ENCODE assay signal across 16 cellular contexts in genomic region chr6:56709650-56710049, GRCh38.
DNase-seq lines count a peak whose midpoint lies in the region; ATAC-seq, FAIRE-seq and TF ChIP-seq lines count a peak whose summit lies in the region.
"Had no signal": no experiment of that assay in that cellular context is flagged by ENCODE, and none has a peak within 500 bp of the region (broad histone marks: within the 10 kb centered on the region; RNA-seq: fewer than 3 reads in every experiment).

No MANE protein-coding gene starts in this region.

- H3K4me1 ChIP-seq in GM23338 (ENCODE audit: insufficient read depth) (peaks cover 37% of the 10 kb centered on the region), gastrocnemius medialis (peaks cover 49 to 50% of the 10 kb centered on the region in 2 donors)
- H3K4me1 ChIP-seq: upper lobe of right lung had no signal

- no peaks in the 10 kb centered on the region; the same call in 1 of the 2 replicates for H4K20me1 ChIP-seq in GM23338 (replicated peaks; ENCODE audit: insufficient read depth)

- no peaks in the 10 kb centered on the region for H3K9me3 Mint-ChIP-seq in GM23338
- peaks cover 2% of the 10 kb centered on the region for H3K9me3 Mint-ChIP-seq in glutamatergic neuron (ENCODE audit: unreplicated experiment)
- H3K9me3 Mint-ChIP-seq: CD8-positive, alpha-beta T cell; stimulated activated naive CD8-positive, alpha-beta T cell treated with anti-CD3 and anti-CD28 coated beads, Interleukin-15, amount 100 ng/mL, for 72 hours had no signal

- H3K79me2 ChIP-seq in GM23338 (replicated peaks; ENCODE audit: insufficient read depth), result peaks cover 95% of the 10 kb centered on the region

- H3K36me3 ChIP-seq in GM23338 (ENCODE audit: insufficient read depth) (no peaks in the 10 kb centered on the region), gastrocnemius medialis (no peaks in the 10 kb centered on the region)
- H3K36me3 ChIP-seq: HAP-1, upper lobe of right lung had no signal

- no peak for FAIRE-seq in RCC 7860 (lab: Jason Lieb, UNC)

- H3K27ac Mint-ChIP-seq in GM23338 (peak overlapping the region; percentile 23), glutamatergic neuron (ENCODE audit: unreplicated experiment) (peak overlapping the region; percentile 79)
- H3K27ac Mint-ChIP-seq: activated naive CD8-positive, alpha-beta T cell; CD8-positive, alpha-beta T cell; stimulated activated naive CD8-positive, alpha-beta T cell treated with anti-CD3 and anti-CD28 coated beads, Interleukin-15, amount 100 ng/mL, for 72 hours had no signal

- H3K27me3 ChIP-seq in GM23338 (ENCODE audit: insufficient read depth) (no peaks in the 10 kb centered on the region), gastrocnemius medialis (no peaks in the 10 kb centered on the region)
- H3K27me3 ChIP-seq: upper lobe of right lung had no signal

- H3K9me3 ChIP-seq in gastrocnemius medialis, result no peaks in the 10 kb centered on the region
- H3K9me3 ChIP-seq: HAP-1, upper lobe of right lung had no signal

- intact Hi-C loops in gastrocnemius medialis (cut with DNase I; ENCODE audit: low total_unique reads), result loop anchor here (1.0 to 5.0 kb wide), 2 partner anchors 48 to 142 kb away; no protein-coding TSS in a partner anchor

- no peaks in the 10 kb centered on the region for H3K9me2 ChIP-seq in GM23338 (ENCODE audit: insufficient read depth)

- TF ChIP-seq CTCF in GM23338 (conservative IDR thresholded peaks at IDR 0.05; ENCODE audit: low read depth in 2 of 2) (no peak), glutamatergic neuron (IDR thresholded peaks at IDR 0.05; ENCODE audit: partially characterized antibody, unreplicated experiment) (no peak), gastrocnemius medialis (IDR thresholded peaks at IDR 0.05 in 4 of 5, conservative IDR thresholded peaks at IDR 0.05 in 1 of 5) (no peak)

- H3K4me1 Mint-ChIP-seq in GM23338 (peaks cover 37% of the 10 kb centered on the region), glutamatergic neuron (ENCODE audit: low read depth, unreplicated experiment) (peaks cover 35% of the 10 kb centered on the region)
- H3K4me1 Mint-ChIP-seq: stimulated activated naive CD8-positive, alpha-beta T cell treated with anti-CD3 and anti-CD28 coated beads, Interleukin-15, amount 100 ng/mL, for 72 hours had no signal

- in situ Hi-C loops in gastrocnemius medialis (cut with MboI; ENCODE audit: low sequenced_read_pairs in 4 of 4), result loop anchor here in 2 of 4 donors (5.0 to 10.0 kb wide), 3 partner anchors 55 to 138 kb away; no protein-coding TSS in a partner anchor

- no peak overlapping the region for H3K4me3 ChIP-seq in GM23338
- H3K4me3 ChIP-seq in gastrocnemius medialis, result no peak overlapping the region
- H3K4me3 ChIP-seq: HAP-1, upper lobe of right lung had no signal

- H3K27ac ChIP-seq in GM23338 (ENCODE audit: low read depth) (peak overlapping the region; percentile 46; the same call in 1 of the 2 replicates), gastrocnemius medialis (peak overlapping the region in 3 of 4 donors; percentile 21 to 36 (median 35))
- H3K27ac ChIP-seq: upper lobe of right lung had no signal

- TF ChIP-seq POLR2A in gastrocnemius medialis (IDR thresholded peaks at IDR 0.05), result no peak

- H3K36me3 Mint-ChIP-seq in GM23338 (ENCODE audit: low read depth), result no peaks in the 10 kb centered on the region
- no peaks in the 10 kb centered on the region for H3K36me3 Mint-ChIP-seq in glutamatergic neuron (ENCODE audit: unreplicated experiment)
- H3K36me3 Mint-ChIP-seq: activated naive CD8-positive, alpha-beta T cell; CD8-positive, alpha-beta T cell had no signal

- H3K4me3 Mint-ChIP-seq in GM23338, result no peak overlapping the region
- peak overlapping the region; percentile 58 for H3K4me3 Mint-ChIP-seq in glutamatergic neuron (ENCODE audit: unreplicated experiment)
- H3K4me3 Mint-ChIP-seq: activated naive CD8-positive, alpha-beta T cell; CD8-positive, alpha-beta T cell; stimulated activated naive CD8-positive, alpha-beta T cell treated with anti-CD3 and anti-CD28 coated beads, Interleukin-15, amount 100 ng/mL, for 72 hours had no signal

- H3K4me2 ChIP-seq in GM23338, result 0 out of 2 replicates have a peak overlapping the region, but pooled peaks have one; percentile 31

- peak; percentile 60 for ATAC-seq in GM23338
- no peak for ATAC-seq in gastrocnemius medialis
- no peak for ATAC-seq in GM19463 (IDR thresholded peaks at IDR 0.05; ENCODE audit: unreplicated experiment)
- ATAC-seq in GM18867 (IDR thresholded peaks at IDR 0.05; ENCODE audit: unreplicated experiment), result no peak
- ATAC-seq: CD8-positive, alpha-beta T cell; stimulated activated naive CD8-positive, alpha-beta T cell treated with anti-CD3 and anti-CD28 coated beads, Interleukin-15, amount 100 ng/mL, for 72 hours had no signal

- DNase-seq in GM23338 (ENCODE audit: low spot score), result peak; percentile 50
- DNase-seq in NCI-H69 (lab: John Stamatoyannopoulos, UW), result peak; percentile 26
- no peak for DNase-seq in glutamatergic neuron
- no peak for DNase-seq in gastrocnemius medialis
- no peak for DNase-seq in RCC 7860 (ENCODE audit: low spot score)
- DNase-seq in NCI-H2107 (lab: John Stamatoyannopoulos, UW), result no peak
- DNase-seq: activated CD4-positive, alpha-beta T cell treated with anti-CD3 and anti-CD28 coated beads for 1 hour; CD8-positive, alpha-beta T cell; NCI-H524 treated with DMSO at 0.1 percent for 48 hours; stimulated activated CD4-positive, alpha-beta T cell treated with anti-CD3 and anti-CD28 coated beads, Interleukin-2, amount 100 ng/mL, for 24 hours; stimulated activated naive CD8-positive, alpha-beta T cell treated with anti-CD3 and anti-CD28 coated beads, Interleukin-15, amount 100 ng/mL, for 72 hours; upper lobe of right lung had no signal

- H2AFZ ChIP-seq in GM23338, result no peak overlapping the region

- H3F3A ChIP-seq in GM23338 (replicated peaks; ENCODE audit: low read depth), result no peaks in the 10 kb centered on the region

- H3K27me3 Mint-ChIP-seq in GM23338 (ENCODE audit: insufficient read depth, low read depth, poor library complexity) (peaks cover 2% of the 10 kb centered on the region), glutamatergic neuron (ENCODE audit: unreplicated experiment) (no peaks in the 10 kb centered on the region)

TF ChIP-seq in GM23338, 12 proteins besides CTCF, POLR2A, EP300 and RAD21:
- TF ChIP-seq EZH2 (IDR thresholded peaks at IDR 0.05; ENCODE audit: low read depth, unreplicated experiment), result no peak
- TF ChIP-seq, protein P1, sequence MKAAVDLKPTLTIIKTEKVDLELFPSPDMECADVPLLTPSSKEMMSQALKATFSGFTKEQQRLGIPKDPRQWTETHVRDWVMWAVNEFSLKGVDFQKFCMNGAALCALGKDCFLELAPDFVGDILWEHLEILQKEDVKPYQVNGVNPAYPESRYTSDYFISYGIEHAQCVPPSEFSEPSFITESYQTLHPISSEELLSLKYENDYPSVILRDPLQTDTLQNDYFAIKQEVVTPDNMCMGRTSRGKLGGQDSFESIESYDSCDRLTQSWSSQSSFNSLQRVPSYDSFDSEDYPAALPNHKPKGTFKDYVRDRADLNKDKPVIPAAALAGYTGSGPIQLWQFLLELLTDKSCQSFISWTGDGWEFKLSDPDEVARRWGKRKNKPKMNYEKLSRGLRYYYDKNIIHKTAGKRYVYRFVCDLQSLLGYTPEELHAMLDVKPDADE (IDR thresholded peaks at IDR 0.05), result no peak
- no peak for TF ChIP-seq POLR2AphosphoS5 (IDR thresholded peaks at IDR 0.05; ENCODE audit: low read depth)
- TF ChIP-seq REST (IDR thresholded peaks at IDR 0.05; ENCODE audit: unreplicated experiment), result no peak
- no peak for TF ChIP-seq JUNB (IDR thresholded peaks at IDR 0.05; ENCODE audit: unreplicated experiment)
- no peak for TF ChIP-seq STAT1 (IDR thresholded peaks at IDR 0.05; ENCODE audit: unreplicated experiment)
- TF ChIP-seq ZNF114 (CRISPR knock-in tag; IDR thresholded peaks at IDR 0.05), result no peak
- no peak for TF ChIP-seq CREB1 (CRISPR knock-in tag; IDR thresholded peaks at IDR 0.05; ENCODE audit: low read depth)

Comparison
In these comparisons a context has a peak if more than half of its experiments do, and no peak if none do; other contexts are left out.
1. DNase-seq: peak in GM23338 (single experiment) and NCI-H69 (single experiment); none in glutamatergic neuron (single experiment), gastrocnemius medialis (0 of 2), RCC 7860 (single experiment) and NCI-H2107 (single experiment).